Comparison of ENCODE assay signal across 8 cellular contexts in the genomic region with DNA sequence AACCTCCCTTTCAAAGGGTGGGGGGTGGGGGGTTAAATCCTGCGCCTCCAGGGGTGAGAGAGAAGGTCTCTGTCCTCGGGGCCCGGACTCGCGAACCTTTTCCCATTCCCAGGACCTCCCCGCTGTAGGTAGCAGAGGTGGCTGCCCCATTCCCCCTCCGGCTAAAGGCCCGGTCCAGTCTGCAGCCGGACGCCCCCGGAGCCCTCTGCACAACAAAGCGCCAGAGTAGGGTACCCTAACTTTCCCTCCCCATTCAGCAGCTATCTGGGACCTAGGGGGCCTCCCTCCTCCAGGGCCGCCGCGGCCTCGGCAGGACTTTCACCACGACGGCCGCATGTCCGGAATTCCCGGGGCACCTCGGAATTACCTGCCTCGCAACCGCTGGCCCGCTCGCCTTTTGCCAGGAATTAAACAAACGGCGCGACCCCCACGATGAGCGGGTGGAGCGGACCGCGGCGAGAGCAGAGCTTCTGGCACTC. TPM values are rescaled to one million over a fixed set of nuclear protein-coding genes. Genes with fewer than 3 reads are reported as not detected.
DNase-seq lines count a peak whose midpoint lies in the region; ATAC-seq, FAIRE-seq and TF ChIP-seq lines count a peak whose summit lies in the region.

No MANE protein-coding gene starts in this region.

- H3K36me3 ChIP-seq in DND-41 (ENCODE audit: insufficient read depth, low read length), result peaks cover 38% of the 10 kb centered on the region
- no peaks in the 10 kb centered on the region for H3K36me3 ChIP-seq in Karpas-422 (ENCODE audit: insufficient read depth, low read length)
- H3K36me3 ChIP-seq in adipocyte (ENCODE audit: control insufficient read depth, insufficient read depth, low read length, severe bottlenecking), result no peaks in the 10 kb centered on the region
- no peaks in the 10 kb centered on the region for H3K36me3 ChIP-seq in small intestine (ENCODE audit: control insufficient read depth in 2 of 2, insufficient read depth in 2 of 2, low read length in 2 of 2)

- H3K9me3 ChIP-seq in DND-41 (ENCODE audit: insufficient read depth, low read length, severe bottlenecking) (no peaks in the 10 kb centered on the region), Karpas-422 (ENCODE audit: low read length) (no peaks in the 10 kb centered on the region), adipocyte (ENCODE audit: control insufficient read depth, low read length) (no peaks in the 10 kb centered on the region), small intestine (ENCODE audit: control insufficient read depth, low read depth) (no peaks in the 10 kb centered on the region)

- WGBS in small intestine, 3 donors, result 0% methylated on average over 34 to 35 of the region's 35 CpGs

- DNase-seq in DND-41, result no peak
- no peak for DNase-seq in Karpas-422
- peak; percentile 43 for DNase-seq in adipocyte (ENCODE audit: low read depth)
- no peak for DNase-seq in small intestine

- H3K4me1 ChIP-seq in DND-41 (ENCODE audit: insufficient read depth, low read length), result peaks cover 46% of the 10 kb centered on the region
- peaks cover 58% of the 10 kb centered on the region for H3K4me1 ChIP-seq in Karpas-422 (ENCODE audit: low read length)
- H3K4me1 ChIP-seq in adipocyte (ENCODE audit: control insufficient read depth, insufficient read depth, low read length), result peaks cover 24% of the 10 kb centered on the region
- peaks cover 4 to 8% of the 10 kb centered on the region in 2 donors for H3K4me1 ChIP-seq in small intestine (ENCODE audit: control insufficient read depth in 2 of 2, insufficient read depth in 1 of 2, low read depth in 1 of 2, low read length in 1 of 2)

- peak overlapping the region; percentile 68 for H3K4me2 ChIP-seq in DND-41 (ENCODE audit: insufficient read depth, low read length)
- H3K4me2 ChIP-seq in Karpas-422 (ENCODE audit: low read depth, low read length, poor library complexity, severe bottlenecking), result peak overlapping the region; percentile 84

- no peak for TF ChIP-seq CTCF in DND-41 (IDR thresholded peaks at IDR 0.05; ENCODE audit: borderline replicate concordance, extremely low read depth, low read length, poor library complexity, severe bottlenecking)

- no peaks in the 10 kb centered on the region for H3K9me2 ChIP-seq in Karpas-422 (replicated peaks; ENCODE audit: insufficient read depth, low read length)

- peaks cover 21% of the 10 kb centered on the region; the same call in 1 of the 2 replicates for H4K20me1 ChIP-seq in DND-41 (ENCODE audit: insufficient read depth, low read length)
- no peaks in the 10 kb centered on the region for H4K20me1 ChIP-seq in Karpas-422 (ENCODE audit: insufficient read depth, low read depth, low read length)

- H3K27ac ChIP-seq in DND-41 (ENCODE audit: low read length), result peak overlapping the region; percentile 94
- peak overlapping the region; percentile 84 for H3K27ac ChIP-seq in Karpas-422 (ENCODE audit: low read length)
- H3K27ac ChIP-seq in small intestine (ENCODE audit: low read depth in 1 of 2, low read length in 1 of 2), result peak overlapping the region; percentile 38 to 94

- H3K27me3 ChIP-seq in DND-41 (ENCODE audit: insufficient read depth, low read length, poor library complexity) (no peaks in the 10 kb centered on the region), Karpas-422 (ENCODE audit: low read length) (peaks cover 3% of the 10 kb centered on the region; the same call in 1 of the 2 replicates), adipocyte (replicated peaks; ENCODE audit: control insufficient read depth, insufficient read depth, low read length) (no peaks in the 10 kb centered on the region), small intestine (ENCODE audit: control insufficient read depth in 2 of 2, insufficient read depth in 2 of 2, low read length in 2 of 2) (no peaks in the 10 kb centered on the region)

- no peak for ATAC-seq in DND-41 (ENCODE audit: insufficient read depth, low read depth)
- no peak for ATAC-seq in GM21526 (IDR thresholded peaks at IDR 0.05; ENCODE audit: low FRiP score, unreplicated experiment)
- ATAC-seq in HG02763 (IDR thresholded peaks at IDR 0.05; ENCODE audit: unreplicated experiment), result no peak
- no peak for ATAC-seq in HG03460 (IDR thresholded peaks at IDR 0.05; ENCODE audit: unreplicated experiment)

- H2AFZ ChIP-seq in DND-41 (ENCODE audit: low read depth, low read length), result 0 out of 2 replicates have a peak overlapping the region, but pooled peaks have one; percentile 31
- H2AFZ ChIP-seq in Karpas-422 (ENCODE audit: low read length), result peak overlapping the region; percentile 61; the same call in 1 of the 2 replicates

- peak overlapping the region; percentile 73 for H3K9ac ChIP-seq in DND-41 (ENCODE audit: low read depth, low read length)
- peak overlapping the region; percentile 72 for H3K9ac ChIP-seq in Karpas-422 (ENCODE audit: low read length)
- H3K9ac ChIP-seq in adipocyte (ENCODE audit: low read length), result peak overlapping the region; percentile 91

- H3K4me3 ChIP-seq in DND-41 (ENCODE audit: low read depth in 1 of 2, low read length in 2 of 2) (peak overlapping the region; percentile 40 to 71), Karpas-422 (ENCODE audit: low read length) (peak overlapping the region; percentile 90), adipocyte (ENCODE audit: low read length) (peak overlapping the region; percentile 98), iPS-11a (ENCODE audit: low read depth, low read length) (peak overlapping the region; percentile 75), small intestine (ENCODE audit: low read depth in 1 of 2, low read length in 2 of 2) (peak overlapping the region; percentile 64 to 86)

- FAIRE-seq in small intestine (lab: Jason Lieb, UNC), result no peak

- peaks cover 100% of the 10 kb centered on the region for H3K79me2 ChIP-seq in DND-41 (ENCODE audit: insufficient read depth, low read length)
- H3K79me2 ChIP-seq in Karpas-422 (ENCODE audit: low read length), result peaks cover 46% of the 10 kb centered on the region

RNA-seq across cellular contexts. Expression of a gene that starts 1.7 kb away (rescaled TPM):
- total RNA-seq in Karpas-422 (2014; rRNA removed; shearing (Covaris generic); ENCODE audit: low replicate concordance), result 49.4 and 65.1 TPM in 2 replicates
- 10 to 100 TPM in 1 of 3 donors, 1 to 10 TPM in 2; 1.6 to 14.2 (median 2.0) TPM for polyA plus RNA-seq in small intestine
